Comparison of ENCODE assay signal across 8 cellular contexts in genomic region chr18:44887227-44887631, GRCh38.
A peak's percentile ranks its signal among the peaks of the same experiment; 100 is the strongest.
DNase-seq lines count a peak whose midpoint lies in the region; ATAC-seq, FAIRE-seq and TF ChIP-seq lines count a peak whose summit lies in the region.

No MANE protein-coding gene starts in this region.

- ATAC-seq in HG02763 (IDR thresholded peaks at IDR 0.05; ENCODE audit: unreplicated experiment), result peak; percentile 86

- FAIRE-seq in RCC 7860 (lab: Jason Lieb, UNC), result no peak

- TF ChIP-seq CTCF in fibroblast of pulmonary artery (IDR thresholded peaks at IDR 0.05; ENCODE audit: low read length, missing control alignments), result no peak

- DNase-seq in NCI-H2171 treated with DMSO at 0.1 percent for 48 hours (lab: John Stamatoyannopoulos, UW) (peak; percentile 51), NCI-H2171 (lab: John Stamatoyannopoulos, UW) (no peak), RCC 7860 (ENCODE audit: low spot score) (peak; percentile 74), fibroblast of pulmonary artery (ENCODE audit: low read depth) (peak; percentile 51), NCI-H2107 (lab: John Stamatoyannopoulos, UW) (no peak), NCI-H1105 (lab: John Stamatoyannopoulos, UW) (no peak)
- DNase-seq in stimulated activated CD4-positive, alpha-beta T cell treated with anti-CD3 and anti-CD28 coated beads, Interleukin-4, amount 100 ng/mL, for 24 hours, result peak; percentile 70

- H3K4me3 ChIP-seq in fibroblast of pulmonary artery (replicated peaks; ENCODE audit: low read depth, low read length), result no peak overlapping the region

Comparison
In these comparisons a context has a peak if more than half of its experiments do, and no peak if none do; other contexts are left out.
1. DNase-seq: peak in NCI-H2171 treated with DMSO at 0.1 percent for 48 hours (single experiment), RCC 7860 (single experiment), fibroblast of pulmonary artery (single experiment) and stimulated activated CD4-positive, alpha-beta T cell treated with anti-CD3 and anti-CD28 coated beads, Interleukin-4, amount 100 ng/mL, for 24 hours (single experiment); none in NCI-H2171 (single experiment), NCI-H2107 (single experiment) and NCI-H1105 (single experiment).